In the genomic region with DNA sequence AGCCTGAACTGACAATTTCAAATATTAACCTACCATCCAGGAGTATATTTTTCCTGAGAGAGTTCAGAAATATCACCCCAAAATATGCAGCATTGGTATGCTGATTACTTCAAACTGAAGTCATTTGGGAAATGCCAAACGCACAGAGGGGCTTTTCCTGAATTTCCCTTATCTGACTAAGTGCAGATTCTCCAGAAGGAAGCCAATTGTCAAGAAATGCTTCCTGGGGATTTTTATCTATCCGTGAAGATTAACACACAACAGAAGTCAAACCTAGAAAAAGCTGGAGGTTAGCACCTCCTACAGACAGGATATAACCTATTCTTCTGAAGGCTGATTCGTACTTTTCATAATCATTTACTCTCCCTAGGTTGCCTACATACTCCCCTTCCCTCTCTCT, we compare ENCODE assay signal across 17 cellular contexts.
DNase-seq lines count a peak whose midpoint lies in the region; ATAC-seq lines count a peak whose summit lies in the region.
"Had no signal": no experiment of that assay in that cellular context is flagged by ENCODE, and none has a peak within 500 bp of the region (broad histone marks: within the 10 kb centered on the region; RNA-seq: fewer than 3 reads in every experiment).

No MANE protein-coding gene starts in this region.

- no peak overlapping the region for H3K4me3 ChIP-seq in HUES48 (ENCODE audit: low read depth, low read length)
- H3K4me3 ChIP-seq in iPS-18a (ENCODE audit: low read length) = no peak overlapping the region
- H3K4me3 ChIP-seq in trophoblast cell (ENCODE audit: low read depth, low read length) = no peak overlapping the region
- H3K4me3 ChIP-seq: SJCRH30 had no signal

- H2AFZ ChIP-seq in trophoblast cell (ENCODE audit: insufficient read depth, low read length, poor library complexity) = no peak overlapping the region

- H3K9ac ChIP-seq in HUES48 (ENCODE audit: low read depth, low read length) (peak overlapping the region; percentile 0; the same call in 1 of the 2 replicates), iPS-18a (ENCODE audit: low read length) (no peak overlapping the region), trophoblast cell (ENCODE audit: low read length) (no peak overlapping the region)

- peak overlapping the region; percentile 98 for H3K27ac ChIP-seq in HUES48 (ENCODE audit: low read depth, low read length)
- H3K27ac ChIP-seq in iPS-18a (ENCODE audit: low read length) = peak overlapping the region; percentile 48
- peak overlapping the region; percentile 83 for H3K27ac ChIP-seq in trophoblast cell (ENCODE audit: low read depth, low read length)
- H3K27ac ChIP-seq: SJCRH30 had no signal

- no peaks in the 10 kb centered on the region for H3K36me3 Mint-ChIP-seq in activated T-cell treated with anti-CD3 and anti-CD28 coated beads, Interleukin-2, amount 50 U/mL, for 4 hours (ENCODE audit: insufficient read depth)

- H3K4me1 Mint-ChIP-seq in activated T-cell treated with anti-CD3 and anti-CD28 coated beads, Interleukin-2, amount 50 U/mL, for 4 hours (ENCODE audit: low read depth) = peaks cover 4% of the 10 kb centered on the region
- H3K4me1 Mint-ChIP-seq: CD8-positive, alpha-beta memory T cell had no signal

- H3K4me3 Mint-ChIP-seq in activated T-cell treated with anti-CD3 and anti-CD28 coated beads, Interleukin-2, amount 50 U/mL, for 4 hours = no peak overlapping the region
- H3K4me3 Mint-ChIP-seq: CD8-positive, alpha-beta memory T cell had no signal

- H4K8ac ChIP-seq in trophoblast cell (ENCODE audit: low read depth, low read length) = peak overlapping the region; percentile 87

- H2BK5ac ChIP-seq in trophoblast cell (ENCODE audit: low read depth, low read length, poor library complexity) = peak overlapping the region; percentile 92

- H3K27me3 ChIP-seq in HUES48 (ENCODE audit: control insufficient read depth, insufficient read depth, low read length) (no peaks in the 10 kb centered on the region), iPS-18a (ENCODE audit: control insufficient read depth, insufficient read depth, low read length) (no peaks in the 10 kb centered on the region), trophoblast cell (ENCODE audit: insufficient read depth, low read length) (no peaks in the 10 kb centered on the region)
- H3K27me3 ChIP-seq: SJCRH30 had no signal

- H3K9me3 ChIP-seq in HUES48 (ENCODE audit: control insufficient read depth, insufficient read depth, low read length) (peaks cover 25% of the 10 kb centered on the region), iPS-18a (ENCODE audit: control insufficient read depth, low read depth, low read length) (peaks cover 21% of the 10 kb centered on the region), trophoblast cell (ENCODE audit: insufficient read depth, low read depth, low read length) (peaks cover 7% of the 10 kb centered on the region)
- H3K9me3 ChIP-seq: SJCRH30 had no signal

- H3K14ac ChIP-seq in trophoblast cell (ENCODE audit: low read length) = peak overlapping the region; percentile 90

- no peak overlapping the region for H3K4ac ChIP-seq in trophoblast cell (ENCODE audit: low read depth, low read length)

- H3K36me3 ChIP-seq in HUES48 (ENCODE audit: control insufficient read depth, insufficient read depth, low read length) = peaks cover 3% of the 10 kb centered on the region; the same call in 1 of the 2 replicates
- peaks cover 6% of the 10 kb centered on the region for H3K36me3 ChIP-seq in iPS-18a (ENCODE audit: control insufficient read depth, low read depth, low read length)
- H3K36me3 ChIP-seq in trophoblast cell (ENCODE audit: control insufficient read depth in 1 of 2, insufficient read depth in 2 of 2, low read length in 2 of 2) = peaks cover 2% of the 10 kb centered on the region in 2 experiments
- H3K36me3 ChIP-seq: SJCRH30 had no signal

- H3K9me3 Mint-ChIP-seq in activated T-cell treated with anti-CD3 and anti-CD28 coated beads, Interleukin-2, amount 50 U/mL, for 4 hours = peaks cover 12% of the 10 kb centered on the region

- peak overlapping the region; percentile 88 for H2BK12ac ChIP-seq in trophoblast cell (ENCODE audit: low read length)

- no peak overlapping the region for H3K18ac ChIP-seq in trophoblast cell (ENCODE audit: low read length)

- peak overlapping the region; percentile 74 for H2BK120ac ChIP-seq in trophoblast cell (ENCODE audit: insufficient read depth, low read length, poor library complexity)

- peak overlapping the region; percentile 55 for H4K12ac ChIP-seq in trophoblast cell (ENCODE audit: low read depth, low read length)

- H3K79me1 ChIP-seq in trophoblast cell (ENCODE audit: low read length) = peaks cover 41% of the 10 kb centered on the region

- no CpG with 5 or more reads among the region's 3 CpGs for WGBS in trophoblast cell (ENCODE audit: extremely low coverage, insufficient coverage, insufficient read length)

- peaks cover 48% of the 10 kb centered on the region for H3K4me1 ChIP-seq in HUES48 (ENCODE audit: control insufficient read depth, insufficient read depth, low read length)
- peaks cover 49% of the 10 kb centered on the region for H3K4me1 ChIP-seq in iPS-18a (ENCODE audit: control insufficient read depth, low read depth, low read length)
- H3K4me1 ChIP-seq in trophoblast cell (ENCODE audit: control insufficient read depth in 1 of 2, insufficient read depth in 2 of 2, low read length in 2 of 2) = peaks cover 7 to 25% of the 10 kb centered on the region in 2 experiments

- H2AK5ac ChIP-seq in trophoblast cell (ENCODE audit: low read length) = peak overlapping the region; percentile 83

- peaks cover 33% of the 10 kb centered on the region for H3K27me3 Mint-ChIP-seq in activated T-cell treated with anti-CD3 and anti-CD28 coated beads, Interleukin-2, amount 50 U/mL, for 4 hours (ENCODE audit: low read depth)

- peak overlapping the region; percentile 96 for H4K91ac ChIP-seq in trophoblast cell (ENCODE audit: low read depth, low read length)

- no peaks in the 10 kb centered on the region for H3K79me2 ChIP-seq in trophoblast cell (ENCODE audit: control insufficient read depth, insufficient read depth, low read length, poor library complexity)

- ATAC-seq in activated T-cell treated with anti-CD3 and anti-CD28 coated beads, Interleukin-2, amount 50 U/mL, for 4 hours = no peak
- ATAC-seq in GM19397 (IDR thresholded peaks at IDR 0.05; ENCODE audit: unreplicated experiment) = no peak

- H3K4me2 ChIP-seq in trophoblast cell (ENCODE audit: low read length) = no peak overlapping the region

- no peak overlapping the region for H3K23ac ChIP-seq in trophoblast cell (ENCODE audit: low read length)

- DNase-seq in dermis blood vessel endothelial cell (peak; percentile 49), trophoblast cell (no peak), DMS53 treated with DMSO at 0.1 percent for 48 hours (lab: John Stamatoyannopoulos, UW; ENCODE audit: unreplicated experiment) (no peak), SW 1271 (lab: John Stamatoyannopoulos, UW) (no peak)
- no peak for DNase-seq in activated T-cell treated with anti-CD3 and anti-CD28 coated beads, Interleukin-2, amount 50 U/mL, for 4 hours
- DNase-seq: CD8-positive, alpha-beta memory T cell; HCEC 1CT; NCI-H1048; NCI-H2227 treated with DMSO at 0.1 percent for 48 hours; NCI-H69; NK-92 treated with Interleukin-12 subunit alpha and Interleukin-12 subunit beta, amount 100 ng/mL, for 24 hours; OCI-M1; RPMI8226; SJCRH30 had no signal

Comparison
In these comparisons a context has a peak if more than half of its experiments do, and no peak if none do; other contexts are left out.
1. H3K27ac ChIP-seq: peak in every context shown above with its lines; median percentile 98 in HUES48; 83 in trophoblast cell; 48 in iPS-18a.